8 cellular contexts compared by ENCODE assay signal in genomic region chr11:102268083-102268984, GRCh38. TPM values are rescaled to one million over a fixed set of nuclear protein-coding genes. Genes with fewer than 3 reads are reported as not detected.
DNase-seq lines count a peak whose midpoint lies in the region; ATAC-seq, FAIRE-seq and TF ChIP-seq lines count a peak whose summit lies in the region.

No MANE protein-coding gene starts in this region.

- no peaks in the 10 kb centered on the region for H3K9me3 Mint-ChIP-seq in WTC11

- CTCF ChIA-PET in WTC11 (lab: Charles Lee) = interaction anchor here (0.6 to 2.8 kb wide), 48 partner anchors 8 to 408 kb away, joined by 3 to 61 read pairs (median 5); partner anchors contain the start of genes CEP126 and CFAP300

- peak; percentile 55 for FAIRE-seq in GM12891 (lab: Jason Lieb, UNC)

- peaks cover 29% of the 10 kb centered on the region for H3K4me1 Mint-ChIP-seq in WTC11

- no peaks in the 10 kb centered on the region for H3K36me3 Mint-ChIP-seq in WTC11

- peak overlapping the region; percentile 71 for H3K4me3 Mint-ChIP-seq in WTC11

- H3K4me3 ChIP-seq in cardiac fibroblast (replicated peaks in 1 of 2; ENCODE audit: low read depth in 2 of 2, low read length in 2 of 2) = peak overlapping the region; percentile 46 to 49

- no peak for TF ChIP-seq POLR2A in GM12891 (IDR thresholded peaks at IDR 0.05; ENCODE audit: low read depth, low read length)

- ATAC-seq in HG02798 (IDR thresholded peaks at IDR 0.05; ENCODE audit: poor library complexity, unreplicated experiment) (peak; percentile 79), WTC11 (peak; percentile 99), left colon (peak; percentile 91), HG02610 (IDR thresholded peaks at IDR 0.05; ENCODE audit: unreplicated experiment) (no peak)

- POLR2A ChIA-PET in WTC11 (lab: Charles Lee) = interaction anchor here (0.6 to 1.6 kb wide), 7 partner anchors 8 to 159 kb away, joined by 3 to 7 read pairs (median 3); partner anchors contain the start of gene YAP1

- DNase-seq in GM12891 (ENCODE audit: insufficient read length, low spot score) (peak; percentile 66), NCI-H1436 treated with DMSO at 0.1 percent for 48 hours (lab: John Stamatoyannopoulos, UW) (peak; percentile 72), WTC11 (ENCODE audit: low spot score) (peak; percentile 92), cardiac fibroblast (ENCODE audit: low read depth in 2 of 2) (peak; percentile 70 to 72), left colon (peak; percentile 93 to 94)
- peak; percentile 73 to 77 for DNase-seq in stimulated activated CD4-positive, alpha-beta T cell treated with anti-CD3 and anti-CD28 coated beads, Interleukin-4, amount 100 ng/mL, for 4 hours

- peaks cover 2% of the 10 kb centered on the region; the same call in 1 of the 2 replicates for H3K27me3 Mint-ChIP-seq in WTC11 (ENCODE audit: low read depth)

- intact Hi-C loops in left colon (cut with DNase I, micrococcal nuclease) = no loop called here

- 0 out of 2 replicates have a peak, but pooled peaks have one; percentile 14 for TF ChIP-seq CTCF in WTC11 (IDR thresholded peaks at IDR 0.05)
- peak; percentile 52 for TF ChIP-seq CTCF in cardiac fibroblast (IDR thresholded peaks at IDR 0.05; ENCODE audit: low read depth, low read length)

- peak overlapping the region; percentile 85 for H3K27ac Mint-ChIP-seq in WTC11

TF ChIP-seq in GM12891, 5 proteins besides CTCF, POLR2A, EP300 and RAD21:
- TF ChIP-seq POLR2AphosphoS5 (IDR thresholded peaks at IDR 0.05; ENCODE audit: low read depth, low read length) = no peak
- no peak for TF ChIP-seq SPI1 (IDR thresholded peaks at IDR 0.05; ENCODE audit: low read depth, low read length)
- TF ChIP-seq POU2F2 (IDR thresholded peaks at IDR 0.05; ENCODE audit: low read depth, low read length) = no peak
- no peak for TF ChIP-seq PAX5 (IDR thresholded peaks at IDR 0.05; ENCODE audit: insufficient read depth, low read length, severe bottlenecking)
- TF ChIP-seq TAF1 (IDR thresholded peaks at IDR 0.05; ENCODE audit: low read depth, low read length) = no peak

TF ChIP-seq in WTC11, 78 proteins besides CTCF, POLR2A, EP300 and RAD21:
- TF ChIP-seq ATF6 (CRISPR knock-in tag; IDR thresholded peaks at IDR 0.05) (no peak), STAT6 (CRISPR knock-in tag; conservative IDR thresholded peaks at IDR 0.05; ENCODE audit: low read depth) (no peak), ZNF232 (CRISPR knock-in tag; IDR thresholded peaks at IDR 0.05) (peak; percentile 68; the same call in 1 of the 2 replicates), ZNF281 (CRISPR knock-in tag; IDR thresholded peaks at IDR 0.05) (peak; percentile 52; the same call in 1 of the 2 replicates), TEAD1 (CRISPR knock-in tag; IDR thresholded peaks at IDR 0.05) (peak; percentile 60; the same call in 1 of the 2 replicates), IRF2 (CRISPR knock-in tag; IDR thresholded peaks at IDR 0.05; ENCODE audit: borderline replicate concordance, low read depth) (no peak)

RNA-seq across cellular contexts. Expression of gene BIRC3, which starts 49.0 kb away (rescaled TPM):
- polyA plus RNA-seq in GM12891 (2012; ENCODE audit: low read depth, missing spikeins) = 42.0 TPM
- total RNA-seq in WTC11 (2021) (0.33 to 0.50 TPM (median 0.39 TPM) in 3 replicates), left colon (10 to 100 TPM; 41.7 to 53.6 TPM)

Comparison
In these comparisons a context has a peak if more than half of its experiments do, and no peak if none do; other contexts are left out.
1. RNA of gene BIRC3, which starts 49.0 kb away (total RNA-seq): 41.7 to 53.6 TPM in left colon; 0.33 to 0.50 TPM in WTC11; every median in the first group is over 10 times any median in the second.
2. Peak in every context shown above with its lines, with median percentiles within 50 percentile points of each other: DNase-seq.